In genomic region chr17:34436607-34437006, GRCh38 we compare ENCODE assay signal across 1 cellular context.
TF ChIP-seq lines count a peak whose summit lies in the region.

No MANE protein-coding gene starts in this region.

TF ChIP-seq in H1, 55 proteins besides CTCF, POLR2A, EP300 and RAD21:
- TF ChIP-seq CBX8 (IDR thresholded peaks at IDR 0.05; ENCODE audit: borderline replicate concordance, low read depth, low read length) (no peak), KDM1A (IDR thresholded peaks at IDR 0.05; ENCODE audit: borderline replicate concordance, low read length) (peak; percentile 79; the same call in 1 of the 2 replicates)
